9 cellular contexts compared by ENCODE assay signal in the genomic region with DNA sequence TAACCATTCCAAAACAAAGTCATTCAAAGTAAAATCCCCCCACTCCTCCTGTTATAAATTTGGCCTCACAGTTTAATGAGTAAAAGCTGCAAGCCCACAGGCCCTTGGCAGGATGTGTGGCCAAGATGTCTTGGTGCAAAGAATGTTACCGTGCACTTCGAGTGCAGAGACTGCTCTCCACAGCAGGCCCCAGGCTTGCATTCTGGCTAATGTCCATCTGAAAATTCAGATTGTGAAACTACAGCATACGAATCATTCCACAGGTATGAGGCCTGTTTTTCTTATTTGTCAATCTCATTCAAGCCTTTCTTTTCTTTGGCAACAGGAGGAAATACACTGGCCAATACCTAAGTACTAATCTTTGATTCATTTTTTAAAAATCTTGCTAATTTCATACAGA. TPM values are rescaled to one million over a fixed set of nuclear protein-coding genes. Genes with fewer than 3 reads are reported as not detected.
DNase-seq lines count a peak whose midpoint lies in the region; ATAC-seq and TF ChIP-seq lines count a peak whose summit lies in the region.
"Had no signal": no experiment of that assay in that cellular context is flagged by ENCODE, and none has a peak within 500 bp of the region (broad histone marks: within the 10 kb centered on the region; RNA-seq: fewer than 3 reads in every experiment).

No MANE protein-coding gene starts in this region.

- H3K4me3 ChIP-seq in gastroesophageal sphincter (no peak overlapping the region), HAP-1 (no peak overlapping the region)

- in situ Hi-C loops in HAP-1 (cut with MboI; ENCODE audit: low sequenced_read_pairs): no loop called here

- H3K27me3 ChIP-seq in gastroesophageal sphincter: no peaks in the 10 kb centered on the region
- H3K27me3 ChIP-seq in HAP-1 (ENCODE audit: low read depth): no peaks in the 10 kb centered on the region

- H3K4me3 Mint-ChIP-seq in activated CD4-positive, alpha-beta T cell treated with anti-CD3 and anti-CD28 coated beads, Interleukin-2, amount 10 ng/mL, durations not matched to agents 24 days and 14 days: no peak overlapping the region

- H3K36me3 ChIP-seq in gastroesophageal sphincter: peaks cover 0 to 8% of the 10 kb centered on the region in 2 donors
- H3K36me3 ChIP-seq in HAP-1 (replicated peaks): no peaks in the 10 kb centered on the region

- H3K9me3 Mint-ChIP-seq in activated CD4-positive, alpha-beta T cell treated with anti-CD3 and anti-CD28 coated beads, Interleukin-2, amount 10 ng/mL, durations not matched to agents 24 days and 14 days: no peaks in the 10 kb centered on the region

- H3K4me1 Mint-ChIP-seq in activated CD4-positive, alpha-beta T cell treated with anti-CD3 and anti-CD28 coated beads, Interleukin-2, amount 10 ng/mL, durations not matched to agents 24 days and 14 days: peaks cover 3% of the 10 kb centered on the region

- no peak overlapping the region for H3K27ac Mint-ChIP-seq in activated CD4-positive, alpha-beta T cell treated with anti-CD3 and anti-CD28 coated beads, Interleukin-2, amount 10 ng/mL, durations not matched to agents 24 days and 14 days

- no peak for TF ChIP-seq POLR2A in gastroesophageal sphincter (IDR thresholded peaks at IDR 0.05)

- H3K36me3 Mint-ChIP-seq in activated CD4-positive, alpha-beta T cell treated with anti-CD3 and anti-CD28 coated beads, Interleukin-2, amount 10 ng/mL, durations not matched to agents 24 days and 14 days (ENCODE audit: low read depth): no peaks in the 10 kb centered on the region

- DNase-seq in Daoy (ENCODE audit: low read depth) (peak; percentile 68), amniotic stem cell (lab: John Stamatoyannopoulos, UW) (peak; percentile 71), renal cortical epithelial cell (ENCODE audit: low read depth) (peak; percentile 97), HAP-1 (ENCODE audit: low spot score in 2 of 2) (no peak), GM10266 (ENCODE audit: extremely low spot score) (no peak)
- DNase-seq in stimulated activated CD8-positive, alpha-beta memory T cell treated with anti-CD3 and anti-CD28 coated beads, Interleukin-4, amount 100 ng/mL, for 48 hours: no peak
- no peak for DNase-seq in activated CD4-positive, alpha-beta T cell treated with anti-CD3 and anti-CD28 coated beads, Interleukin-2, amount 10 ng/mL, durations not matched to agents 24 days and 14 days

- H3K9me3 ChIP-seq in gastroesophageal sphincter (no peaks in the 10 kb centered on the region), HAP-1 (no peaks in the 10 kb centered on the region)

- no peak for TF ChIP-seq CTCF in gastroesophageal sphincter (IDR thresholded peaks at IDR 0.05)
- TF ChIP-seq CTCF in GM10266 (IDR thresholded peaks at IDR 0.05; ENCODE audit: control insufficient read depth, insufficient read depth, low read depth, missing control alignments): no peak

- WGBS in gastroesophageal sphincter (ENCODE audit: low coverage in 1 of 2), 2 donors: 14 to 36% methylated on average over 1 to 3 of the region's 3 CpGs

- peak overlapping the region; percentile 57 to 79 (median 77) for H3K27ac ChIP-seq in gastroesophageal sphincter
- H3K27ac ChIP-seq: VCaP had no signal

- intact Hi-C loops in activated CD4-positive, alpha-beta T cell treated with anti-CD3 and anti-CD28 coated beads, Interleukin-2, amount 10 ng/mL, durations not matched to agents 24 days and 14 days (cut with micrococcal nuclease): loop anchor here (10.0 kb wide), 1 partner anchor 735 kb away; no protein-coding TSS in a partner anchor

- no peak for TF ChIP-seq EP300 in gastroesophageal sphincter (IDR thresholded peaks at IDR 0.05)

- peaks cover 11% of the 10 kb centered on the region for H3K27me3 Mint-ChIP-seq in activated CD4-positive, alpha-beta T cell treated with anti-CD3 and anti-CD28 coated beads, Interleukin-2, amount 10 ng/mL, durations not matched to agents 24 days and 14 days

- ATAC-seq in gastroesophageal sphincter: peak; percentile 85

- H3K4me1 ChIP-seq in gastroesophageal sphincter (peaks cover 4 to 80% (median 23%) of the 10 kb centered on the region in 3 donors), HAP-1 (no peaks in the 10 kb centered on the region; the same call in 1 of the 2 replicates)

RNA-seq across cellular contexts. Expression of a gene that starts 7.1 kb away (rescaled TPM):
- total RNA-seq in Daoy (2014; rRNA removed; shearing (Covaris generic)): 5.5 and 6.7 TPM in 2 replicates
- total RNA-seq in gastroesophageal sphincter: 100 to 1,000 TPM in 1 of 4 donors, 10 to 100 TPM in 3; 55.4 to 119 (median 76.4) TPM
- total RNA-seq in renal cortical epithelial cell: 30.9 and 34.9 TPM in 2 replicates
- total RNA-seq in activated CD4-positive, alpha-beta T cell treated with anti-CD3 and anti-CD28 coated beads, Interleukin-2, amount 10 ng/mL, durations not matched to agents 24 days and 14 days: 2.8 and 3.1 TPM in 2 replicates

RNA-seq across cellular contexts. Expression of a gene that starts 33.4 kb away (rescaled TPM):
- 0.34 and 0.86 TPM in 2 replicates for total RNA-seq in Daoy (2014; rRNA removed; shearing (Covaris generic))
- total RNA-seq in gastroesophageal sphincter: 1 to 10 TPM in 3 of 4 donors, under 1 TPM in 1; 0.27 to 2.5 (median 1.7) TPM
- total RNA-seq in renal cortical epithelial cell: 0.35 and 0.75 TPM in 2 replicates
- total RNA-seq in activated CD4-positive, alpha-beta T cell treated with anti-CD3 and anti-CD28 coated beads, Interleukin-2, amount 10 ng/mL, durations not matched to agents 24 days and 14 days: 0.14 and 0.30 TPM in 2 replicates

Comparison
In these comparisons a context has a peak if more than half of its experiments do, and no peak if none do; other contexts are left out.
1. DNase-seq: peak in Daoy (single experiment), amniotic stem cell (single experiment) and renal cortical epithelial cell (single experiment); none in stimulated activated CD8-positive, alpha-beta memory T cell treated with anti-CD3 and anti-CD28 coated beads, Interleukin-4, amount 100 ng/mL, for 48 hours (single experiment), activated CD4-positive, alpha-beta T cell treated with anti-CD3 and anti-CD28 coated beads, Interleukin-2, amount 10 ng/mL, durations not matched to agents 24 days and 14 days (single experiment), HAP-1 (0 of 2) and GM10266 (single experiment).